Comparison of ENCODE assay signal across 10 cellular contexts in the genomic region with DNA sequence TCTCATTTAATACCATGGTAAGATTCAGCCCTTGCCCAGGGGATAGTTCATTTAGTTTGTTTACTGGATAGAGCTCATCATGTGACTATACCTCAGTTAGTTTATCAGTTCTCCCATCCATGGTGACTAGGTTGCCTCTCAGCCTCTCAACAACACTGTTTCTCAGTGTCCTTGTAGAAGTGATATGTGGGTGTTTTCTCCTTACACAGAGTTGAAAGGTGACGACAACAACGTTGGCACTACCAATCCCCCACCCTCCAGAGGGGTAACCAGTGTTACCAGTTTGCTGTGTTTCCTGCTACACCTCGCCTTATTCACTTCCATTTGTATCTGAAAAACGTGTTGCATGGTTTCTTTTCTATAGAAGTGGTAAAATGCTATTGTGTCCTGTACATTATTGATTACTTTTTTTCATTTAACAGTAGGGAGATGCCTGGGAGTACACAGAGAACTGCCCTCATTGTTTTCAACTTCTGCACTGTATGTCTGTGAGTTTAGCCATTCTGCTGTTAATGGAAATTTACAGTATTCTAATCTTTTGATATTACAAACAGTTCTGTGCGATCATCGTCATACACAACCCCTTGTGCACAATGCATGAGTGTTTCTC. TPM values are rescaled to one million over a fixed set of nuclear protein-coding genes. Genes with fewer than 3 reads are reported as not detected.
DNase-seq lines count a peak whose midpoint lies in the region; ATAC-seq, FAIRE-seq and TF ChIP-seq lines count a peak whose summit lies in the region.
"Had no signal": no experiment of that assay in that cellular context is flagged by ENCODE, and none has a peak within 500 bp of the region (broad histone marks: within the 10 kb centered on the region; RNA-seq: fewer than 3 reads in every experiment).

No MANE protein-coding gene starts in this region.

- H3K36me3 ChIP-seq in gastrocnemius medialis: peaks cover 0 to 75% of the 10 kb centered on the region in 2 donors

- intact Hi-C loops in activated CD8-positive, alpha-beta T cell treated with anti-CD3 and anti-CD28 coated beads for 36 hours (cut with micrococcal nuclease): no loop called here
- intact Hi-C loops in gastrocnemius medialis (cut with DNase I; ENCODE audit: low total_unique reads): no loop called here

- FAIRE-seq in GM12891 (lab: Jason Lieb, UNC): peak; percentile 9
- FAIRE-seq: endometrium had no signal

- no peaks in the 10 kb centered on the region for H3K27me3 ChIP-seq in gastrocnemius medialis

- peak overlapping the region; percentile 33 for H3K4me3 ChIP-seq in fibroblast of pulmonary artery (replicated peaks; ENCODE audit: low read depth, low read length)
- H3K4me3 ChIP-seq in gastrocnemius medialis: peak overlapping the region in 3 of 4 donors; percentile 3 to 21 (median 12)

- peak overlapping the region; percentile 98 to 100 (median 100) for H3K27ac ChIP-seq in gastrocnemius medialis

- DNase-seq in GM12891 (ENCODE audit: insufficient read length, low spot score) (no peak), fibroblast of pulmonary artery (ENCODE audit: low read depth) (peak; percentile 56), gastrocnemius medialis (no peak)
- no peak for DNase-seq in activated CD8-positive, alpha-beta T cell treated with anti-CD3 and anti-CD28 coated beads for 36 hours
- no peak for DNase-seq in stimulated activated CD4-positive, alpha-beta T cell treated with anti-CD3 and anti-CD28 coated beads, Interleukin-4, amount 100 ng/mL, for 1 hour
- no peak for DNase-seq in stimulated activated CD4-positive, alpha-beta T cell treated with anti-CD3 and anti-CD28 coated beads, Interleukin-2, amount 100 ng/mL, for 48 hours
- DNase-seq: NCI-H2081 treated with DMSO at 0.1 percent for 48 hours had no signal

- H3K4me3 Mint-ChIP-seq in activated CD8-positive, alpha-beta T cell treated with anti-CD3 and anti-CD28 coated beads for 36 hours: no peak overlapping the region

- no peak for ATAC-seq in activated CD8-positive, alpha-beta T cell treated with anti-CD3 and anti-CD28 coated beads for 36 hours
- peak in 1 of 2 donors; percentile 38 for ATAC-seq in gastrocnemius medialis
- ATAC-seq in HG03342 (IDR thresholded peaks at IDR 0.05; ENCODE audit: unreplicated experiment): no peak
- no peak for ATAC-seq in GM18519 (IDR thresholded peaks at IDR 0.05; ENCODE audit: low FRiP score, unreplicated experiment)

- no peak for TF ChIP-seq CTCF in activated CD8-positive, alpha-beta T cell treated with anti-CD3 and anti-CD28 coated beads for 36 hours (IDR thresholded peaks at IDR 0.05)
- TF ChIP-seq CTCF in fibroblast of pulmonary artery (IDR thresholded peaks at IDR 0.05; ENCODE audit: low read length, missing control alignments): no peak
- TF ChIP-seq CTCF in gastrocnemius medialis (IDR thresholded peaks at IDR 0.05 in 4 of 5, conservative IDR thresholded peaks at IDR 0.05 in 1 of 5): no peak

- in situ Hi-C loops in gastrocnemius medialis (cut with MboI; ENCODE audit: low sequenced_read_pairs in 4 of 4): no loop called here

- POLR2A ChIA-PET in activated CD8-positive, alpha-beta T cell treated with anti-CD3 and anti-CD28 coated beads for 36 hours (lab: Charles Lee): interaction anchor here (0.9 to 1.4 kb wide), 6 partner anchors 10 to 18 kb away, joined by 3 to 9 read pairs (median 3); no protein-coding TSS in a partner anchor

- H3K9me3 Mint-ChIP-seq in activated CD8-positive, alpha-beta T cell treated with anti-CD3 and anti-CD28 coated beads for 36 hours: no peaks in the 10 kb centered on the region

- CTCF ChIA-PET in activated CD8-positive, alpha-beta T cell treated with anti-CD3 and anti-CD28 coated beads for 36 hours (lab: Charles Lee): interaction anchor here (0.6 to 1.3 kb wide), 4 partner anchors 8 to 74 kb away, joined by 3 to 5 read pairs (median 3); no protein-coding TSS in a partner anchor

- H3K36me3 Mint-ChIP-seq in activated CD8-positive, alpha-beta T cell treated with anti-CD3 and anti-CD28 coated beads for 36 hours (ENCODE audit: low read depth): peaks cover 68% of the 10 kb centered on the region

- no peak for TF ChIP-seq POLR2A in GM12891 (IDR thresholded peaks at IDR 0.05; ENCODE audit: low read depth, low read length)
- no peak for TF ChIP-seq POLR2A in gastrocnemius medialis (IDR thresholded peaks at IDR 0.05)

- H3K4me1 ChIP-seq in gastrocnemius medialis: peaks cover 46 to 74% of the 10 kb centered on the region in 2 donors

- no peaks in the 10 kb centered on the region for H3K27me3 Mint-ChIP-seq in activated CD8-positive, alpha-beta T cell treated with anti-CD3 and anti-CD28 coated beads for 36 hours

- peaks cover 87% of the 10 kb centered on the region for H3K4me1 Mint-ChIP-seq in activated CD8-positive, alpha-beta T cell treated with anti-CD3 and anti-CD28 coated beads for 36 hours (ENCODE audit: low read depth)

- H3K9me3 ChIP-seq in gastrocnemius medialis: no peaks in the 10 kb centered on the region

- peak overlapping the region; percentile 63 for H3K27ac Mint-ChIP-seq in activated CD8-positive, alpha-beta T cell treated with anti-CD3 and anti-CD28 coated beads for 36 hours

TF ChIP-seq in GM12891, 5 proteins besides CTCF, POLR2A, EP300 and RAD21:
- no peak for TF ChIP-seq PAX5 (IDR thresholded peaks at IDR 0.05; ENCODE audit: insufficient read depth, low read length, severe bottlenecking)
- no peak for TF ChIP-seq TAF1 (IDR thresholded peaks at IDR 0.05; ENCODE audit: low read depth, low read length)

RNA-seq across cellular contexts. Expression of a gene that starts 11.6 kb away (rescaled TPM):
- 373 TPM for polyA plus RNA-seq in GM12891 (2012; ENCODE audit: low read depth, missing spikeins)
- total RNA-seq in activated CD8-positive, alpha-beta T cell treated with anti-CD3 and anti-CD28 coated beads for 36 hours: 100 to 1,000 TPM; 313 to 358 TPM
- total RNA-seq in gastrocnemius medialis: 100 to 1,000 TPM in 1 of 4 donors, 10 to 100 TPM in 3; 24.1 to 472 (median 32.8) TPM

RNA-seq across cellular contexts. Expression of a gene that starts 47.7 kb away (rescaled TPM):
- 14.3 TPM for polyA plus RNA-seq in GM12891 (2012; ENCODE audit: low read depth, missing spikeins)
- 10 to 100 TPM; 26.8 to 33.3 TPM for total RNA-seq in activated CD8-positive, alpha-beta T cell treated with anti-CD3 and anti-CD28 coated beads for 36 hours
- total RNA-seq in gastrocnemius medialis: 10 to 100 TPM; 11.5 to 51.7 (median 20.1) TPM

RNA-seq across cellular contexts. Expression of a gene that starts 51.7 kb away (rescaled TPM):
- 15.8 TPM for polyA plus RNA-seq in GM12891 (2012; ENCODE audit: low read depth, missing spikeins)
- total RNA-seq in activated CD8-positive, alpha-beta T cell treated with anti-CD3 and anti-CD28 coated beads for 36 hours: 10 to 100 TPM; 12.8 to 14.4 TPM
- total RNA-seq in gastrocnemius medialis: 10 to 100 TPM in 1 of 4 donors, 1 to 10 TPM in 3; 2.6 to 12.4 (median 5.6) TPM
